1 cellular context compared by ENCODE assay signal in the genomic region with DNA sequence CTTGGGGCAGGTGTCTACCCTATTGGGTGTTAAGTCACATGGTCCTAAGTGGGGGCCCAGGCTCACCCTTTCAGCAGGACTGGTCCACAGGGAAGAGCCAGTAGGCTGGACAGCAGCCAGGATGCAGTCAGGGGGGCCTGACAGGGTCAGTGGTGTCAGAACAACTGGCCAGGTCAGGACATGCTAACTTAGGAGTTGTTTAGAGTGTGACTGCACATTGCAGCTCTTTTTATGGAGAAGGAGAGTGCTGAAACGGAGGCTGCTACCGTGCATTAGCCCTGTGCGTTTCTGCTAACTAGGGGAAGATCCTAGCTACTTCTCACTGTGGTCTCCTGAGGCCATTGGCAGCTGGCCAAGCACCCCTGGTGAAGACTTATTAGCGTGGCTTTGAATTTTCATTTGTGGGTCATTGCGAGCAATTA.
A peak's percentile ranks its signal among the peaks of the same experiment; 100 is the strongest.
TF ChIP-seq lines count a peak whose summit lies in the region.

No MANE protein-coding gene starts in this region.

TF ChIP-seq in K562, 482 proteins besides CTCF, POLR2A, EP300 and RAD21:
- peak; percentile 87 for TF ChIP-seq NFIC (IDR thresholded peaks at IDR 0.05)
